ENCODE assay signal across 8 cellular contexts in the genomic region with DNA sequence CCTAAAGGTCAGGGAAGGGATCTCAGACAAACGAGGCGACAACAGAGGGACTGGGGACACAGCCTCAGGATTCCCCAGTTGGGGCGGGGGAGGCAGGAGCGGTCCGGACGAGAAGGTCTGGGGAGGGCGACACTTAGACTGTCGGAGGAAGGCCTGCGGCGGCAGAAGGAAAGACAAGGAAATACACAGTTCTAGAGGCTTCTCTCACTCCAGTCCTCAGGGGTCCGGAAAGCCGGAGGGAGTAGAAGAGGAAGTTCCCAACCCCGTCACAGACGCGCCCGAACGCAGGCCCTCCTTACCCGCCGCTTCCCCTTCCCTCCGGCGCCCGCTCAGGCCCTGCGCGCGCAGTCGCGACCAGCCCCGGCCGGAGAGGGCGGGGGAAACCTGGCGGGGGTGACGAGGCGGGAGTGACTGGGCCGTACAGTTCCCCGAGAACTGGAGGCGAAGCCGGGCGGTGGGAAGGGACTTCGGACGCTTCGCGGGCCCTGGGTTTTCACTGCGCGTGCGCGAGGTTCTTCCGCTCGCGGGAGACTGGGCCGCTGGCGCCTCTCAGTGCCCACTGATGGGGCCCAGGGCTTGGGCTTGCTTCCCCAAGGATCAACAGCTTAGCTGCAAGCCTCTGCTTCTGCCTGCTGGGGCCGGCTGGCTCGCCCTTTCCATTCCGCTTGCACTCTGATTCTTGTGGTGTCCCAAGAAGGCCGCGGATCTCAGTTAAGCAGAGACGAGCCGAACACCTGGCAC. TPM values are rescaled to one million over a fixed set of nuclear protein-coding genes. Genes with fewer than 3 reads are reported as not detected.
A peak's percentile ranks its signal among the peaks of the same experiment; 100 is the strongest.
DNase-seq lines count a peak whose midpoint lies in the region; FAIRE-seq and TF ChIP-seq lines count a peak whose summit lies in the region.

Gene IPP, minus strand, starts transcription at position 356 of the 741 bp plus-strand sequence. CDS start 4,242 bp downstream, outside the sequence.

- H3K4me3 ChIP-seq in neutrophil (ENCODE audit: low read depth in 1 of 2, low read length in 1 of 2) = peak within 1 kb of the TSS; percentile 61 to 63

- peak within 1 kb of the TSS; percentile 94 for H3K27ac ChIP-seq in neutrophil

- POLR2A ChIA-PET in HEK293T (lab: Yijun Ruan, JAX) = interaction anchor here (0.6 to 2.0 kb wide), 4 partner anchors 51 to 382 kb away, joined by 4 to 6 read pairs (median 4); partner anchors contain the start of genes GPBP1L1 and PIK3R3

- no peaks in the 10 kb centered on the region for H3K27me3 ChIP-seq in neutrophil

- no peaks in the 10 kb centered on the region for H3K9me3 ChIP-seq in neutrophil

- peak; percentile 61 for TF ChIP-seq CTCF in neutrophil (IDR thresholded peaks at IDR 0.05)

- CTCF ChIA-PET in HEK293T (lab: Yijun Ruan, JAX) = no interaction called here

- DNase-seq in GM04504 (ENCODE audit: low read depth) (peak; percentile 94), HEK293T (ENCODE audit: extremely low spot score) (peak; percentile 98), MV-4-11 (lab: John Stamatoyannopoulos, UW) (peak; percentile 98), SK-MEL-5 (ENCODE audit: low read depth, low spot score) (peak; percentile 96), frontal cortex (ENCODE audit: low spot score in 2 of 2) (peak; percentile 93 to 96), superior temporal gyrus (ENCODE audit: extremely low spot score) (peak; percentile 97)
- peak; percentile 95 for DNase-seq in activated naive CD4-positive, alpha-beta T cell treated with Interleukin-2 at 50 U/mL for 16 hours

- FAIRE-seq in frontal cortex (lab: Jason Lieb, UNC) = no peak

- no peaks in the 10 kb centered on the region for H3K36me3 ChIP-seq in neutrophil

- in situ Hi-C loops in SK-MEL-5 (cut with HindIII; ENCODE audit: low pct_unique_long_range_greater_than_20kb, low sequenced_read_pairs) = no loop called here

- peaks cover 35 to 40% of the 10 kb centered on the region in 2 experiments for H3K4me1 ChIP-seq in neutrophil (ENCODE audit: control insufficient read depth in 1 of 2, insufficient read depth in 1 of 2, low read depth in 1 of 2, low read length in 1 of 2)

TF ChIP-seq in HEK293T, 16 proteins besides CTCF, POLR2A, EP300 and RAD21:
- TF ChIP-seq L3MBTL2 (conservative IDR thresholded peaks at IDR 0.05) = peak; percentile 32; the same call in 1 of the 2 replicates
- no peak for TF ChIP-seq LEF1 (IDR thresholded peaks at IDR 0.05; ENCODE audit: borderline replicate concordance)
- no peak for TF ChIP-seq HDGF (IDR thresholded peaks at IDR 0.05; ENCODE audit: borderline replicate concordance)
- TF ChIP-seq, protein P1, sequence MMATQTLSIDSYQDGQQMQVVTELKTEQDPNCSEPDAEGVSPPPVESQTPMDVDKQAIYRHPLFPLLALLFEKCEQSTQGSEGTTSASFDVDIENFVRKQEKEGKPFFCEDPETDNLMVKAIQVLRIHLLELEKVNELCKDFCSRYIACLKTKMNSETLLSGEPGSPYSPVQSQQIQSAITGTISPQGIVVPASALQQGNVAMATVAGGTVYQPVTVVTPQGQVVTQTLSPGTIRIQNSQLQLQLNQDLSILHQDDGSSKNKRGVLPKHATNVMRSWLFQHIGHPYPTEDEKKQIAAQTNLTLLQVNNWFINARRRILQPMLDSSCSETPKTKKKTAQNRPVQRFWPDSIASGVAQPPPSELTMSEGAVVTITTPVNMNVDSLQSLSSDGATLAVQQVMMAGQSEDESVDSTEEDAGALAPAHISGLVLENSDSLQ (IDR thresholded peaks at IDR 0.05) = peak; percentile 69; the same call in 1 of the 2 replicates
- peak; percentile 27; the same call in 1 of the 2 replicates for TF ChIP-seq ELF4 (IDR thresholded peaks at IDR 0.05)
- TF ChIP-seq FOXM1 (IDR thresholded peaks at IDR 0.05; ENCODE audit: borderline replicate concordance) = no peak
- TF ChIP-seq TARDBP (IDR thresholded peaks at IDR 0.05) = no peak

RNA-seq across cellular contexts. Expression of gene IPP, which starts in this region (rescaled TPM):
- total RNA-seq in SK-MEL-5 (2014; rRNA removed; shearing (Covaris generic)) = 9.1 and 10.9 TPM in 2 replicates
- 8.4 and 10.2 TPM in 2 replicates for polyA plus RNA-seq in SK-MEL-5 (2015; cell fraction: cytosol; rRNA removed)
- polyA plus RNA-seq in SK-MEL-5 (2015; cell fraction: nucleus; rRNA removed) = 5.1 and 10.4 TPM in 2 replicates
- total RNA-seq in frontal cortex = 10.2 TPM

Comparison
In these comparisons a context has a peak if more than half of its experiments do, and no peak if none do; other contexts are left out.
1. Peak in every context shown above with its lines: DNase-seq, H3K4me3 ChIP-seq and H3K27ac ChIP-seq.